ENCODE assay signal across 7 cellular contexts in the genomic region with DNA sequence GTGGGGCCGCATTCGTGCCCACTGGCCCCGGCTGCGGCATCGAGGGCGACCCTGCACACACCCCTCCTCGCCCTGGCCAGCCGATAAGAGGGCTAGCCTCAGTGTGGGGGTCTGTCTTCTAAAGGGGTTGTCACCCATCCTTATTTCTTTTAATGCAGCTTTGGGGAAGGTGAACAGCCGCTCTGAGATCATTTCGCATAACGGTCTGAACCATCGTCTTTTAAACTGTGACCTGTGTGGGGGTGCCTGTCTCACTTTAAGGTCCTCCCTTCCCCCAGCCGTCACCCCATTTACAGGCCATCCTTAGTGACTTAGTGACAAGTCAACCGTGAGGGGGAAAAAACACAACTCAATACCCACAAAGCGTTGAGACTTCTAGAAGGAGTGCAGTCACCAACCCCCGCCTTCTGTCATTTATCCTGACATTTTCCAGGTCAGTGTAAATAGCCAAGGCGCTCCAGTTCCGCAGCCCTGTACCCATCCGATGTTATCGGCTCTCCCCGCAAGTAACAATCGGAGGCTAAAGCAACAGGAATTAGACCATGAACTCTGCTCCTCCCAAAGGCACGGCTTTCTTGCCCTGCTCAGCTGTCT. TPM values are rescaled to one million over a fixed set of nuclear protein-coding genes. Genes with fewer than 3 reads are reported as not detected.
A peak's percentile ranks its signal among the peaks of the same experiment; 100 is the strongest.
DNase-seq lines count a peak whose midpoint lies in the region; ATAC-seq and TF ChIP-seq lines count a peak whose summit lies in the region.

No MANE protein-coding gene starts in this region.

- H3K9me3 Mint-ChIP-seq in H9 = no peaks in the 10 kb centered on the region
- no peaks in the 10 kb centered on the region for H3K9me3 Mint-ChIP-seq in stimulated activated effector memory CD8-positive, alpha-beta T cell treated with anti-CD3 and anti-CD28 coated beads, Interleukin-12 subunit alpha, Interleukin-12 subunit beta, amount 100 ng/mL, for 72 hours

- no peak overlapping the region for H2AK5ac ChIP-seq in H9 (ENCODE audit: insufficient read length, low read length)

- H3K79me2 ChIP-seq in H9 (ENCODE audit: insufficient read depth, low read length) = 0 out of 2 replicates have a peak, but pooled peaks cover 2% of the 10 kb centered on the region

- no peak overlapping the region for H2BK15ac ChIP-seq in H9 (ENCODE audit: low read depth, low read length)

- H3K27me3 Mint-ChIP-seq in H9 (ENCODE audit: low read depth) = peaks cover 17% of the 10 kb centered on the region

- H4K8ac ChIP-seq in H9 (replicated peaks; ENCODE audit: insufficient read length, low read depth, low read length) = no peak overlapping the region

- no peak overlapping the region for H4K91ac ChIP-seq in H9 (ENCODE audit: insufficient read length, low read depth, low read length)

- H4K20me1 ChIP-seq in H9 (ENCODE audit: control insufficient read depth, insufficient read depth, insufficient read length) = no peaks in the 10 kb centered on the region

- peaks cover 20 to 27% of the 10 kb centered on the region in 2 experiments for H3K4me1 Mint-ChIP-seq in H9
- peaks cover 14% of the 10 kb centered on the region for H3K4me1 Mint-ChIP-seq in stimulated activated effector memory CD8-positive, alpha-beta T cell treated with anti-CD3 and anti-CD28 coated beads, Interleukin-12 subunit alpha, Interleukin-12 subunit beta, amount 100 ng/mL, for 72 hours

- ATAC-seq in stimulated activated effector memory CD8-positive, alpha-beta T cell treated with anti-CD3 and anti-CD28 coated beads, Interleukin-12 subunit alpha, Interleukin-12 subunit beta, amount 100 ng/mL, for 72 hours = peak; percentile 12

- H3K27me3 ChIP-seq in H9 (ENCODE audit: insufficient read depth, low read length) = no peaks in the 10 kb centered on the region

- no peak overlapping the region for H2BK5ac ChIP-seq in H9 (ENCODE audit: insufficient read length, low read length)

- H3K4me1 ChIP-seq in H9 (ENCODE audit: insufficient read depth, low read length) = no peaks in the 10 kb centered on the region

- H2BK20ac ChIP-seq in H9 (ENCODE audit: low read depth, low read length, poor library complexity, severe bottlenecking) = no peak overlapping the region

- no peak overlapping the region for H3K14ac ChIP-seq in H9 (ENCODE audit: insufficient read depth, low read length)

- WGBS in H9 (ENCODE audit: extremely low coverage, insufficient read length, low lambda C conversion rate) = no CpG with 5 or more reads among the region's 23 CpGs

- H2BK12ac ChIP-seq in H9 (ENCODE audit: insufficient read length, low read depth, low read length) = no peak overlapping the region

- TF ChIP-seq POLR2A in GM15510 (IDR thresholded peaks at IDR 0.05; ENCODE audit: borderline replicate concordance, extremely low read depth, insufficient read length) = peak; percentile 34

- H2BK120ac ChIP-seq in H9 (ENCODE audit: low read depth, low read length, poor library complexity, severe bottlenecking) = no peak overlapping the region

- peaks cover 3% of the 10 kb centered on the region for H3K79me1 ChIP-seq in H9 (ENCODE audit: insufficient read depth, low read depth, low read length, poor library complexity, severe bottlenecking)

- no peak overlapping the region for H2AFZ ChIP-seq in H9 (ENCODE audit: low read length)

- H3K56ac ChIP-seq in H9 (ENCODE audit: insufficient read length, low read depth, low read length) = no peak overlapping the region

- H3K9me3 ChIP-seq in H9 (ENCODE audit: control insufficient read depth, low read depth, low read length) = no peaks in the 10 kb centered on the region

- peaks cover 10% of the 10 kb centered on the region for H3K23me2 ChIP-seq in H9 (ENCODE audit: insufficient read length, low read depth, low read length, poor library complexity, severe bottlenecking)

- no peak overlapping the region for H4K5ac ChIP-seq in H9 (ENCODE audit: insufficient read length, low read depth, low read length)

- H3K23ac ChIP-seq in H9 (ENCODE audit: insufficient read length, low read depth, low read length) = no peak overlapping the region

- no peak overlapping the region for H3K4ac ChIP-seq in H9 (ENCODE audit: low read depth, low read length)

- peaks cover 0 to 6% (median 5%) of the 10 kb centered on the region in 3 experiments; a peak in 2 of 7 replicates for H3K36me3 Mint-ChIP-seq in H9 (ENCODE audit: insufficient read depth in 1 of 3, low read depth in 3 of 3)
- no peaks in the 10 kb centered on the region for H3K36me3 Mint-ChIP-seq in stimulated activated effector memory CD8-positive, alpha-beta T cell treated with anti-CD3 and anti-CD28 coated beads, Interleukin-12 subunit alpha, Interleukin-12 subunit beta, amount 100 ng/mL, for 72 hours

- H3K4me2 ChIP-seq in H9 (ENCODE audit: insufficient read depth, insufficient read length, low read length) = peak overlapping the region; percentile 56

- H3K18ac ChIP-seq in H9 (ENCODE audit: insufficient read length, low read depth, low read length) = no peak overlapping the region

- peak overlapping the region in 1 of 3 experiments; percentile 52; a peak in 2 of 7 replicates for H3K27ac Mint-ChIP-seq in H9
- peak overlapping the region; percentile 34 for H3K27ac Mint-ChIP-seq in stimulated activated effector memory CD8-positive, alpha-beta T cell treated with anti-CD3 and anti-CD28 coated beads, Interleukin-12 subunit alpha, Interleukin-12 subunit beta, amount 100 ng/mL, for 72 hours

- no peak overlapping the region for H3T11ph ChIP-seq in H9 (ENCODE audit: low read length)

- DNase-seq in H9 = peak; percentile 46
- peak; percentile 16 for DNase-seq in NCI-H1092 (lab: John Stamatoyannopoulos, UW)
- peak in 31 of 61 donors; percentile 3 to 79 (median 51) for DNase-seq in caudate nucleus (lab: John Stamatoyannopoulos, UW)
- DNase-seq in kidney tubule cell (ENCODE audit: low spot score) = peak; percentile 30
- DNase-seq in stimulated activated effector memory CD8-positive, alpha-beta T cell treated with anti-CD3 and anti-CD28 coated beads, Interleukin-12 subunit alpha, Interleukin-12 subunit beta, amount 100 ng/mL, for 72 hours (ENCODE audit: low spot score in 2 of 2) = no peak
- no peak for DNase-seq in NOMO-1 treated with dmso at 0.1 percent for 144 hours (lab: John Stamatoyannopoulos, UW; ENCODE audit: unreplicated experiment)

- H3K27ac ChIP-seq in H9 (ENCODE audit: insufficient read length, low read depth, low read length) (no peak overlapping the region), caudate nucleus (ENCODE audit: low read depth, low read length) (peak overlapping the region; percentile 91)

- TF ChIP-seq CTCF in H9 (conservative IDR thresholded peaks at IDR 0.05) = no peak

- H3K9ac ChIP-seq in H9 (ENCODE audit: extremely low read depth, insufficient read length, low read length) = no peak overlapping the region

- peak overlapping the region; percentile 70 to 92 for H3K4me3 Mint-ChIP-seq in H9
- H3K4me3 Mint-ChIP-seq in stimulated activated effector memory CD8-positive, alpha-beta T cell treated with anti-CD3 and anti-CD28 coated beads, Interleukin-12 subunit alpha, Interleukin-12 subunit beta, amount 100 ng/mL, for 72 hours = peak overlapping the region; percentile 71

RNA-seq across cellular contexts. Expression of a gene that starts 0.5 kb away (rescaled TPM):
- total RNA-seq in H9 (2021) = 13.4 and 14.2 TPM in 2 replicates

Comparison
In these comparisons a context has a peak if more than half of its experiments do, and no peak if none do; other contexts are left out.
1. DNase-seq: peak in H9 (single experiment), NCI-H1092 (single experiment), caudate nucleus (31 of 61) and kidney tubule cell (single experiment); none in stimulated activated effector memory CD8-positive, alpha-beta T cell treated with anti-CD3 and anti-CD28 coated beads, Interleukin-12 subunit alpha, Interleukin-12 subunit beta, amount 100 ng/mL, for 72 hours (0 of 2) and NOMO-1 treated with dmso at 0.1 percent for 144 hours (single experiment).